In the genomic region with DNA sequence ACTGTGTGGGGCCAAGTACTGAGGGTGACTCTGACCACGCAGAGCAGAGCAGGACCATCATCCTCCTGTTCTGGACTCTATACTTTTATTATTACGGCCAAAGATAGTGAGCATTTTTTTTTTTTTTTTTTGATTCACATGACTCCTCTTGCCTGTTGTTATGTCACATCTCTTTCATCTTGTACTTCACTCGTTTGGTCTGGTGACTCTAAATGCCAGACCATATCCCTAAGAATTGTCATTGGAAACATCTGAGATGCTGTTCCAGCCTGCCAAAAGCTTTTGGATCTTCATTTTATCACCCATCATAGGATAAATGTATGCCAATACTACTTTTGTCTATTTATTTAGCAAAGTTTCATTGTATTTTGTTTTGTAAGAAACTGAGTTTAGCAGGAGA, we compare ENCODE assay signal across 1 cellular context.
TF ChIP-seq lines count a peak whose summit lies in the region.

No MANE protein-coding gene starts in this region.

TF ChIP-seq in GM23338, 12 proteins besides CTCF, POLR2A, EP300 and RAD21 (continued from another document):
- TF ChIP-seq, protein P1, sequence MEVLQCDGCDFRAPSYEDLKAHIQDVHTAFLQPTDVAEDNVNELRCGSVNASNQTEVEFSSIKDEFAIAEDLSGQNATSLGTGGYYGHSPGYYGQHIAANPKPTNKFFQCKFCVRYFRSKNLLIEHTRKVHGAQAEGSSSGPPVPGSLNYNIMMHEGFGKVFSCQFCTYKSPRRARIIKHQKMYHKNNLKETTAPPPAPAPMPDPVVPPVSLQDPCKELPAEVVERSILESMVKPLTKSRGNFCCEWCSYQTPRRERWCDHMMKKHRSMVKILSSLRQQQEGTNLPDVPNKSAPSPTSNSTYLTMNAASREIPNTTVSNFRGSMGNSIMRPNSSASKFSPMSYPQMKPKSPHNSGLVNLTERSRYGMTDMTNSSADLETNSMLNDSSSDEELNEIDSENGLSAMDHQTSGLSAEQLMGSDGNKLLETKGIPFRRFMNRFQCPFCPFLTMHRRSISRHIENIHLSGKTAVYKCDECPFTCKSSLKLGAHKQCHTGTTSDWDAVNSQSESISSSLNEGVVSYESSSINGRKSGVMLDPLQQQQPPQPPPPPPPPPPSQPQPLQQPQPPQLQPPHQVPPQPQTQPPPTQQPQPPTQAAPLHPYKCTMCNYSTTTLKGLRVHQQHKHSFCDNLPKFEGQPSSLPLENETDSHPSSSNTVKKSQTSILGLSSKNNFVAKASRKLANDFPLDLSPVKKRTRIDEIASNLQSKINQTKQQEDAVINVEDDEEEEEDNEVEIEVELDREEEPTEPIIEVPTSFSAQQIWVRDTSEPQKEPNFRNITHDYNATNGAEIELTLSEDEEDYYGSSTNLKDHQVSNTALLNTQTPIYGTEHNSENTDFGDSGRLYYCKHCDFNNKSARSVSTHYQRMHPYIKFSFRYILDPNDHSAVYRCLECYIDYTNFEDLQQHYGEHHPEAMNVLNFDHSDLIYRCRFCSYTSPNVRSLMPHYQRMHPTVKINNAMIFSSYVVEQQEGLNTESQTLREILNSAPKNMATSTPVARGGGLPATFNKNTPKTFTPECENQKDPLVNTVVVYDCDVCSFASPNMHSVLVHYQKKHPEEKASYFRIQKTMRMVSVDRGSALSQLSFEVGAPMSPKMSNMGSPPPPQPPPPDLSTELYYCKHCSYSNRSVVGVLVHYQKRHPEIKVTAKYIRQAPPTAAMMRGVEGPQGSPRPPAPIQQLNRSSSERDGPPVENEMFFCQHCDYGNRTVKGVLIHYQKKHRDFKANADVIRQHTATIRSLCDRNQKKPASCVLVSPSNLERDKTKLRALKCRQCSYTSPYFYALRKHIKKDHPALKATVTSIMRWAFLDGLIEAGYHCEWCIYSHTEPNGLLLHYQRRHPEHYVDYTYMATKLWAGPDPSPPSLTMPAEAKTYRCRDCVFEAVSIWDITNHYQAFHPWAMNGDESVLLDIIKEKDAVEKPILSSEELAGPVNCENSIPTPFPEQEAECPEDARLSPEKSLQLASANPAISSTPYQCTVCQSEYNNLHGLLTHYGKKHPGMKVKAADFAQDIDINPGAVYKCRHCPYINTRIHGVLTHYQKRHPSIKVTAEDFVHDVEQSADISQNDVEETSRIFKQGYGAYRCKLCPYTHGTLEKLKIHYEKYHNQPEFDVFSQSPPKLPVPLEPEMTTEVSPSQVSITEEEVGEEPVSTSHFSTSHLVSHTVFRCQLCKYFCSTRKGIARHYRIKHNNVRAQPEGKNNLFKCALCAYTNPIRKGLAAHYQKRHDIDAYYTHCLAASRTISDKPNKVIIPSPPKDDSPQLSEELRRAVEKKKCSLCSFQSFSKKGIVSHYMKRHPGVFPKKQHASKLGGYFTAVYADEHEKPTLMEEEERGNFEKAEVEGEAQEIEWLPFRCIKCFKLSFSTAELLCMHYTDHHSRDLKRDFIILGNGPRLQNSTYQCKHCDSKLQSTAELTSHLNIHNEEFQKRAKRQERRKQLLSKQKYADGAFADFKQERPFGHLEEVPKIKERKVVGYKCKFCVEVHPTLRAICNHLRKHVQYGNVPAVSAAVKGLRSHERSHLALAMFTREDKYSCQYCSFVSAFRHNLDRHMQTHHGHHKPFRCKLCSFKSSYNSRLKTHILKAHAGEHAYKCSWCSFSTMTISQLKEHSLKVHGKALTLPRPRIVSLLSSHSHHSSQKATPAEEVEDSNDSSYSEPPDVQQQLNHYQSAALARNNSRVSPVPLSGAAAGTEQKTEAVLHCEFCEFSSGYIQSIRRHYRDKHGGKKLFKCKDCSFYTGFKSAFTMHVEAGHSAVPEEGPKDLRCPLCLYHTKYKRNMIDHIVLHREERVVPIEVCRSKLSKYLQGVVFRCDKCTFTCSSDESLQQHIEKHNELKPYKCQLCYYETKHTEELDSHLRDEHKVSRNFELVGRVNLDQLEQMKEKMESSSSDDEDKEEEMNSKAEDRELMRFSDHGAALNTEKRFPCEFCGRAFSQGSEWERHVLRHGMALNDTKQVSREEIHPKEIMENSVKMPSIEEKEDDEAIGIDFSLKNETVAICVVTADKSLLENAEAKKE (CRISPR knock-in tag; IDR thresholded peaks at IDR 0.05): no peak
- no peak for TF ChIP-seq JUNB (IDR thresholded peaks at IDR 0.05; ENCODE audit: unreplicated experiment)
- no peak for TF ChIP-seq STAT1 (IDR thresholded peaks at IDR 0.05; ENCODE audit: unreplicated experiment)
- TF ChIP-seq ZNF331 (CRISPR knock-in tag; IDR thresholded peaks at IDR 0.05; ENCODE audit: low read depth): no peak
TF ChIP-seq in GM23338: peak in this region for 0.
